ENCODE assay signal across 8 cellular contexts in genomic region chr10:124744047-124744687, GRCh38. TPM values are rescaled to one million over a fixed set of nuclear protein-coding genes. Genes with fewer than 3 reads are reported as not detected.
A peak's percentile ranks its signal among the peaks of the same experiment; 100 is the strongest.
DNase-seq lines count a peak whose midpoint lies in the region; ATAC-seq and TF ChIP-seq lines count a peak whose summit lies in the region.

Gene FAM53B, minus strand, starts transcription at chr10:124744378. Its CDS starts 37,665 bp downstream, at chr10:124706713.

- peaks cover 31% of the 10 kb centered on the region for H3K27me3 Mint-ChIP-seq in T-helper 1 cell treated with Interleukin-12 subunit alpha and Interleukin-12 subunit beta and Interleukin-4 antibody, amounts not matched to agents 30 μg/mL and 1 μg/mL, for 36 hours (ENCODE audit: low read depth)
- no peaks in the 10 kb centered on the region for H3K27me3 Mint-ChIP-seq in progenitor cell of endocrine pancreas

- peaks cover 60% of the 10 kb centered on the region for H3K4me1 ChIP-seq in left ventricle myocardium inferior

- H3K4me1 Mint-ChIP-seq in T-helper 1 cell treated with Interleukin-12 subunit alpha and Interleukin-12 subunit beta and Interleukin-4 antibody, amounts not matched to agents 30 μg/mL and 1 μg/mL, for 36 hours (ENCODE audit: low read depth), result peaks cover 51% of the 10 kb centered on the region
- peaks cover 44% of the 10 kb centered on the region for H3K4me1 Mint-ChIP-seq in progenitor cell of endocrine pancreas (ENCODE audit: low read depth)

- H3K27ac Mint-ChIP-seq in T-helper 1 cell treated with Interleukin-12 subunit alpha and Interleukin-12 subunit beta and Interleukin-4 antibody, amounts not matched to agents 30 μg/mL and 1 μg/mL, for 36 hours, result peak within 1 kb of the TSS; percentile 96
- peak within 1 kb of the TSS; percentile 98 for H3K27ac Mint-ChIP-seq in progenitor cell of endocrine pancreas

- H3K27me3 ChIP-seq in left ventricle myocardium inferior (ENCODE audit: low read depth), result no peaks in the 10 kb centered on the region

- H3K27ac ChIP-seq in left ventricle myocardium inferior (replicated peaks), result peak within 1 kb of the TSS; percentile 93

- peaks cover 24% of the 10 kb centered on the region for H3K36me3 Mint-ChIP-seq in T-helper 1 cell treated with Interleukin-12 subunit alpha and Interleukin-12 subunit beta and Interleukin-4 antibody, amounts not matched to agents 30 μg/mL and 1 μg/mL, for 36 hours (ENCODE audit: low read depth)
- no peaks in the 10 kb centered on the region for H3K36me3 Mint-ChIP-seq in progenitor cell of endocrine pancreas (ENCODE audit: insufficient read depth)

- intact Hi-C loops in left ventricle myocardium inferior (cut with micrococcal nuclease), result loop anchor here (5.0 kb wide), 2 partner anchors 42 to 117 kb away; no protein-coding TSS in a partner anchor

- H3K9me3 Mint-ChIP-seq in T-helper 1 cell treated with Interleukin-12 subunit alpha and Interleukin-12 subunit beta and Interleukin-4 antibody, amounts not matched to agents 30 μg/mL and 1 μg/mL, for 36 hours, result no peaks in the 10 kb centered on the region
- H3K9me3 Mint-ChIP-seq in progenitor cell of endocrine pancreas (ENCODE audit: low read depth), result no peaks in the 10 kb centered on the region

- no peaks in the 10 kb centered on the region for H3K9me3 ChIP-seq in left ventricle myocardium inferior (replicated peaks)

- ATAC-seq in GM21825 (IDR thresholded peaks at IDR 0.05; ENCODE audit: unreplicated experiment), result peak; percentile 67

- DNase-seq in GDM1 (lab: John Stamatoyannopoulos, UW) (peak; percentile 82), Kasumi-1 (lab: John Stamatoyannopoulos, UW) (peak; percentile 79 to 85), amniotic stem cell (lab: John Stamatoyannopoulos, UW) (peak; percentile 51), left ventricle myocardium inferior (peak; percentile 89), progenitor cell of endocrine pancreas (ENCODE audit: low spot score, unreplicated experiment) (peak; percentile 73), ureter (ENCODE audit: low spot score) (peak; percentile 81)

- H3K36me3 ChIP-seq in left ventricle myocardium inferior, result peaks cover 10% of the 10 kb centered on the region

- peak; percentile 27 for TF ChIP-seq CTCF in left ventricle myocardium inferior (IDR thresholded peaks at IDR 0.05; ENCODE audit: borderline replicate concordance)
- TF ChIP-seq CTCF in progenitor cell of endocrine pancreas (IDR thresholded peaks at IDR 0.05; ENCODE audit: unreplicated experiment), result no peak

- H3K4me3 ChIP-seq in left ventricle myocardium inferior, result peak within 1 kb of the TSS; percentile 82

- H3K4me3 Mint-ChIP-seq in T-helper 1 cell treated with Interleukin-12 subunit alpha and Interleukin-12 subunit beta and Interleukin-4 antibody, amounts not matched to agents 30 μg/mL and 1 μg/mL, for 36 hours, result peak within 1 kb of the TSS; percentile 99
- H3K4me3 Mint-ChIP-seq in progenitor cell of endocrine pancreas (ENCODE audit: low read depth), result peak within 1 kb of the TSS; percentile 91

RNA-seq across cellular contexts. Expression of gene FAM53B, which starts in this region (rescaled TPM):
- 53.4 TPM for total RNA-seq in left ventricle myocardium inferior
- 36.8 and 39.8 TPM in 2 replicates for total RNA-seq in progenitor cell of endocrine pancreas
- 38.8 TPM for total RNA-seq in ureter

Comparison
In these comparisons a context has a peak if more than half of its experiments do, and no peak if none do; other contexts are left out.
1. Peak in every context shown above with its lines: DNase-seq, ATAC-seq, H3K4me3 ChIP-seq and H3K27ac ChIP-seq.